ENCODE assay signal across 8 cellular contexts in the genomic region with DNA sequence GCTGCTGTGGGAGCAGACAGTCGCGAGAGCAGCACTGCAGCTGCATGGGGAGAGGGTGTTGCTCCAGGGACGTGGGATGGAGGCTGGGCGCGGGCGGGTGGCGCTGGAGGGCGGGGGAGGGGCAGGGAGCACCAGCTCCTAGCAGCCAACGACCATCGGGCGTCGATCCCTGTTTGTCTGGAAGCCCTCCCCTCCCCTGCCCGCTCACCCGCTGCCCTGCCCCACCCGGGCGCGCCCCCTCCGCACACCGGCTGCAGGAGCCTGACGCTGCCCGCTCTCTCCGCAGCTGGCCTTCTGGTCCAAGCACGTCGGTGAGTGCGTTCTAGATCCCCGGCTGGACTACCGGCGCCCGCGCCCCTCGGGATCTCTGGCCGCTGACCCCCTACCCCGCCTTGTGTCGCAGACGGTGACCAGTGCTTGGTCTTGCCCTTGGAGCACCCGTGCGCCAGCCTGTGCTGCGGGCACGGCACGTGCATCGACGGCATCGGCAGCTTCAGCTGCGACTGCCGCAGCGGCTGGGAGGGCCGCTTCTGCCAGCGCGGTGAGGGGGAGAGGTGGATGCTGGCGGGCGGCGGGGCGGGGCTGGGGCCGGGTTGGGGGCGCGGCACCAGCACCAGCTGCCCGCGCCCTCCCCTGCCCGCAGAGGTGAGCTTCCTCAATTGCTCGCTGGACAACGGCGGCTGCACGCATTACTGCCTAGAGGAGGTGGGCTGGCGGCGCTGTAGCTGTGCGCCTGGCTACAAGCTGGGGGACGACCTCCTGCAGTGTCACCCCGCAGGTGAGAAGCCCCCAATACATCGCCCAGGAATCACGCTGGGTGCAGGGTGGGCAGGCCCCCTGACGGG. TPM values are rescaled to one million over a fixed set of nuclear protein-coding genes. Genes with fewer than 3 reads are reported as not detected.
DNase-seq lines count a peak whose midpoint lies in the region; ATAC-seq lines count a peak whose summit lies in the region.

No MANE protein-coding gene starts in this region.

- peak; percentile 78 for ATAC-seq in effector memory CD8-positive, alpha-beta T cell (replicated peaks)
- peak; percentile 77 to 80 for ATAC-seq in naive thymus-derived CD8-positive, alpha-beta T cell
- ATAC-seq in GM19455 (IDR thresholded peaks at IDR 0.05; ENCODE audit: unreplicated experiment): no peak
- ATAC-seq in GM21529 (IDR thresholded peaks at IDR 0.05; ENCODE audit: unreplicated experiment): no peak

- peaks cover 44 to 66% of the 10 kb centered on the region in 2 donors for H3K27me3 Mint-ChIP-seq in effector memory CD8-positive, alpha-beta T cell
- H3K27me3 Mint-ChIP-seq in naive thymus-derived CD8-positive, alpha-beta T cell: peaks cover 16 to 58% (median 37%) of the 10 kb centered on the region in 5 donors

- H3K4me1 Mint-ChIP-seq in effector memory CD8-positive, alpha-beta T cell (ENCODE audit: low read depth in 2 of 2): peaks cover 6 to 8% of the 10 kb centered on the region in 2 donors
- peaks cover 2 to 16% (median 10%) of the 10 kb centered on the region in 4 donors for H3K4me1 Mint-ChIP-seq in naive thymus-derived CD8-positive, alpha-beta T cell

- peaks cover 2% of the 10 kb centered on the region for H3K36me3 Mint-ChIP-seq in effector memory CD8-positive, alpha-beta T cell (ENCODE audit: insufficient read depth)
- peaks cover 0 to 5% (median 0%) of the 10 kb centered on the region in 3 donors for H3K36me3 Mint-ChIP-seq in naive thymus-derived CD8-positive, alpha-beta T cell

- H3K27ac Mint-ChIP-seq in effector memory CD8-positive, alpha-beta T cell: no peak overlapping the region
- no peak overlapping the region for H3K27ac Mint-ChIP-seq in naive thymus-derived CD8-positive, alpha-beta T cell

- H3K9me3 Mint-ChIP-seq in effector memory CD8-positive, alpha-beta T cell: no peaks in the 10 kb centered on the region
- H3K9me3 Mint-ChIP-seq in naive thymus-derived CD8-positive, alpha-beta T cell: no peaks in the 10 kb centered on the region

- DNase-seq in stimulated activated CD4-positive, alpha-beta T cell treated with anti-CD3 and anti-CD28 coated beads, Interleukin-15, amount 100 ng/mL, for 24 hours: peak; percentile 38
- no peak for DNase-seq in stimulated activated CD4-positive, alpha-beta T cell treated with anti-CD3 and anti-CD28 coated beads, Interleukin-2, amount 100 ng/mL, for 48 hours
- DNase-seq in RPMI8226: peak; percentile 71
- peak in 1 of 3 experiments; percentile 17 for DNase-seq in effector memory CD8-positive, alpha-beta T cell
- DNase-seq in naive thymus-derived CD8-positive, alpha-beta T cell: peak in 3 of 10 donors; percentile 10 to 23 (median 15)
- DNase-seq in stimulated activated CD4-positive, alpha-beta T cell treated with anti-CD3 and anti-CD28 coated beads, Interleukin-1b, Interleukin-23, amount 100 ng/mL, for 48 hours: no peak

- POLR2A ChIA-PET in naive thymus-derived CD8-positive, alpha-beta T cell (lab: Charles Lee): interaction anchor here (0.6 to 1.6 kb wide), 3 partner anchors 32 to 360 kb away, joined by 3 to 4 read pairs (median 3); no protein-coding TSS in a partner anchor

- peak overlapping the region; percentile 57 to 59 for H3K4me3 Mint-ChIP-seq in effector memory CD8-positive, alpha-beta T cell
- peak overlapping the region in 8 of 10 donors; percentile 39 to 68 (median 56) for H3K4me3 Mint-ChIP-seq in naive thymus-derived CD8-positive, alpha-beta T cell

RNA-seq across cellular contexts. Expression of gene PROC, which starts 4.6 kb away (rescaled TPM):
- not detected for total RNA-seq in naive thymus-derived CD8-positive, alpha-beta T cell
- polyA plus RNA-seq in naive thymus-derived CD8-positive, alpha-beta T cell: not detected

RNA-seq across cellular contexts. Expression of gene MAP3K2, which starts 35.1 kb away (rescaled TPM):
- total RNA-seq in naive thymus-derived CD8-positive, alpha-beta T cell: 10 to 100 TPM; 75.0 to 80.6 TPM
- polyA plus RNA-seq in naive thymus-derived CD8-positive, alpha-beta T cell: 10 to 100 TPM; 36.0 to 51.9 (median 40.8) TPM

Comparison
In these comparisons a context has a peak if more than half of its experiments do, and no peak if none do; other contexts are left out.
1. DNase-seq: peak in stimulated activated CD4-positive, alpha-beta T cell treated with anti-CD3 and anti-CD28 coated beads, Interleukin-15, amount 100 ng/mL, for 24 hours (single experiment) and RPMI8226 (single experiment); none in stimulated activated CD4-positive, alpha-beta T cell treated with anti-CD3 and anti-CD28 coated beads, Interleukin-2, amount 100 ng/mL, for 48 hours (0 of 2) and stimulated activated CD4-positive, alpha-beta T cell treated with anti-CD3 and anti-CD28 coated beads, Interleukin-1b, Interleukin-23, amount 100 ng/mL, for 48 hours (single experiment).
2. ATAC-seq: peak in effector memory CD8-positive, alpha-beta T cell (single experiment) and naive thymus-derived CD8-positive, alpha-beta T cell (2 of 2); none in GM19455 (single experiment) and GM21529 (single experiment).